19 cellular contexts compared by ENCODE assay signal in the genomic region with DNA sequence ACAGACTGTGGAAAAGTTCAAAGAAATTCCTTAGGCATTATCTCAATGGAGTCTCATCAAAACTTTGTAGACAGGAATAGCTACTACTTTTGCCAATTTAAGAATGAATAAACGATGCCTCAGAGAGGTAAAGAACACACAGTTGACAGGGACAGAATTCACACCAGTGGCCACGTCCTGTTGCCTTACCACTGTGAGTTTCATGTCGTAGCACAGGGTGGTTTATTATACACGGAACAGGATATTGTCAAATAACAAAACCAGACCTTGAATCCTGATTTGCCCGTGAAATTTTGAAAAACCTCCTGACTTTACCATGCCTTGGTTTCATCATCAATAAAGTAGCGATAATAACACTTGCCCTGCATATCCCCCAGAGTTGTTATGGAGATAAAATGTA.
"Had no signal": no experiment of that assay in that cellular context is flagged by ENCODE, and none has a peak within 500 bp of the region (broad histone marks: within the 10 kb centered on the region; RNA-seq: fewer than 3 reads in every experiment).

No MANE protein-coding gene starts in this region.

- H3K9ac ChIP-seq: SK-N-SH had no signal

- H3K4me1 Mint-ChIP-seq: nephron progenitor cell had no signal

- FAIRE-seq: astrocyte, pancreas had no signal

- H3K36me3 ChIP-seq: pancreas, right atrium auricular region, tibial artery had no signal

- H3K9me3 ChIP-seq: pancreas, psoas muscle, right atrium auricular region, SK-N-SH, tibial artery had no signal

- H3K4me3 ChIP-seq: pancreas, psoas muscle, right atrium auricular region, tibial artery had no signal

- H3K27me3 Mint-ChIP-seq: activated naive CD4-positive, alpha-beta T cell treated with anti-CD3 and anti-CD28 coated beads, Interleukin-2, amount 50 U/mL, for 24 hours; stimulated activated naive CD8-positive, alpha-beta T cell treated with anti-CD3 and anti-CD28 coated beads, Interleukin-15, Interleukin-2, amounts not matched to agents 100 ng/mL and 50 ng/mL, for 24 hours had no signal

- H3K9me3 Mint-ChIP-seq: activated T-cell treated with anti-CD3 and anti-CD28 coated beads, Interleukin-2, amount 50 U/mL, for 4 hours had no signal

- H3K27ac ChIP-seq: pancreas, psoas muscle, right atrium auricular region, tibial artery, VCaP had no signal

- H3K4me3 Mint-ChIP-seq: activated naive CD4-positive, alpha-beta T cell treated with anti-CD3 and anti-CD28 coated beads, Interleukin-2, amount 50 U/mL, for 24 hours; activated T-cell treated with anti-CD3 and anti-CD28 coated beads, Interleukin-2, amount 50 U/mL, for 4 hours; nephron progenitor cell; stimulated activated naive CD8-positive, alpha-beta T cell treated with anti-CD3 and anti-CD28 coated beads, Interleukin-15, Interleukin-2, amounts not matched to agents 100 ng/mL and 50 ng/mL, for 24 hours had no signal

- H3K27ac Mint-ChIP-seq: activated naive CD4-positive, alpha-beta T cell treated with anti-CD3 and anti-CD28 coated beads, Interleukin-2, amount 50 U/mL, for 24 hours; nephron progenitor cell; stimulated activated naive CD8-positive, alpha-beta T cell treated with anti-CD3 and anti-CD28 coated beads, Interleukin-15, Interleukin-2, amounts not matched to agents 100 ng/mL and 50 ng/mL, for 24 hours had no signal

- H3K4me2 ChIP-seq: SK-N-SH had no signal

- ATAC-seq: activated CD4-positive, CD25-positive, alpha-beta regulatory T cell treated with anti-CD3 and anti-CD28 coated beads, Interleukin-2, amount 50 U/mL, for 24 hours; activated T-cell treated with anti-CD3 and anti-CD28 coated beads, Interleukin-2, amount 50 U/mL, for 4 hours; esophagus mucosa; left cardiac atrium; pancreas; psoas muscle had no signal

- H3K4me1 ChIP-seq: pancreas, psoas muscle, right atrium auricular region, tibial artery had no signal

- DNase-seq: activated CD8-positive, alpha-beta memory T cell treated with anti-CD3 and anti-CD28 coated beads, Interleukin-2, amount 50 U/mL, for 4 hours; activated T-cell treated with anti-CD3 and anti-CD28 coated beads, Interleukin-2, amount 50 U/mL, for 4 hours; central memory CD4-positive, alpha-beta T cell; effector memory CD4-positive, alpha-beta T cell; hippocampal formation; left cardiac atrium; nephron progenitor cell; pancreas; psoas muscle; SK-N-SH; stimulated activated CD4-positive, alpha-beta T cell treated with anti-CD3 and anti-CD28 coated beads, Interleukin-4, amount 100 ng/mL, for 24 hours; tibial artery had no signal

- H3K27me3 ChIP-seq: right atrium auricular region, tibial artery had no signal
